In genomic region chr17:79849953-79850352, GRCh38 we compare ENCODE assay signal across 1 cellular context.
TF ChIP-seq lines count a peak whose summit lies in the region.

No MANE protein-coding gene starts in this region.

TF ChIP-seq in GM23338, 12 proteins besides CTCF, POLR2A, EP300 and RAD21 (continued from another document):
- no peak for TF ChIP-seq REST (IDR thresholded peaks at IDR 0.05; ENCODE audit: unreplicated experiment)
- TF ChIP-seq NANOG (IDR thresholded peaks at IDR 0.05; ENCODE audit: borderline replicate concordance) = no peak
- no peak for TF ChIP-seq POLR2AphosphoS5 (IDR thresholded peaks at IDR 0.05; ENCODE audit: low read depth)
